8 cellular contexts compared by ENCODE assay signal in genomic region chr11:60952742-60953170, GRCh38. TPM values are rescaled to one million over a fixed set of nuclear protein-coding genes. Genes with fewer than 3 reads are reported as not detected.
DNase-seq lines count a peak whose midpoint lies in the region; ATAC-seq and TF ChIP-seq lines count a peak whose summit lies in the region.

No MANE protein-coding gene starts in this region.

- peak overlapping the region; percentile 42 for H3K4me3 ChIP-seq in iPS-18a (ENCODE audit: low read length)

- no peaks in the 10 kb centered on the region for H3K9me3 ChIP-seq in T-helper 17 cell (ENCODE audit: control insufficient read depth, low read length, poor library complexity, severe bottlenecking)
- no peaks in the 10 kb centered on the region for H3K9me3 ChIP-seq in iPS-18a (ENCODE audit: control insufficient read depth, low read depth, low read length)

- H3K27me3 Mint-ChIP-seq in T-helper 17 cell, result peaks cover 25% of the 10 kb centered on the region
- H3K27me3 Mint-ChIP-seq in stimulated activated naive CD8-positive, alpha-beta T cell treated with anti-CD3 and anti-CD28 coated beads, Interleukin-15, amount 100 ng/mL, for 72 hours, result peaks cover 8% of the 10 kb centered on the region

- peak overlapping the region; percentile 86 for H3K4me3 Mint-ChIP-seq in T-helper 17 cell
- H3K4me3 Mint-ChIP-seq in stimulated activated naive CD8-positive, alpha-beta T cell treated with anti-CD3 and anti-CD28 coated beads, Interleukin-15, amount 100 ng/mL, for 72 hours, result peak overlapping the region; percentile 83 to 87

- DNase-seq in T-helper 17 cell, result no peak
- no peak for DNase-seq in stimulated activated naive CD8-positive, alpha-beta T cell treated with anti-CD3 and anti-CD28 coated beads, Interleukin-15, amount 100 ng/mL, for 72 hours
- DNase-seq in GM19240 (ENCODE audit: insufficient read length, low spot score), result no peak
- no peak for DNase-seq in NCI-H2081 (lab: John Stamatoyannopoulos, UW)
- DNase-seq in AG20443 (ENCODE audit: low spot score), result no peak

- no peak overlapping the region for H3K9ac ChIP-seq in iPS-18a (ENCODE audit: low read length)

- TF ChIP-seq POLR2A in GM19193 (IDR thresholded peaks at IDR 0.05; ENCODE audit: extremely low read depth, insufficient read depth, insufficient read length), result peak; percentile 17

- no peaks in the 10 kb centered on the region for H3K36me3 ChIP-seq in iPS-18a (ENCODE audit: control insufficient read depth, low read depth, low read length)

- peaks cover 3% of the 10 kb centered on the region for H3K36me3 Mint-ChIP-seq in T-helper 17 cell (ENCODE audit: low read depth)

- no peak overlapping the region for H3K27ac ChIP-seq in iPS-18a (ENCODE audit: low read length)

- H3K27me3 ChIP-seq in iPS-18a (ENCODE audit: control insufficient read depth, insufficient read depth, low read length), result peaks cover 23% of the 10 kb centered on the region

- H3K9me3 Mint-ChIP-seq in stimulated activated naive CD8-positive, alpha-beta T cell treated with anti-CD3 and anti-CD28 coated beads, Interleukin-15, amount 100 ng/mL, for 72 hours, result no peaks in the 10 kb centered on the region

- H3K4me1 ChIP-seq in iPS-18a (ENCODE audit: control insufficient read depth, low read depth, low read length), result peaks cover 4% of the 10 kb centered on the region

- peaks cover 20% of the 10 kb centered on the region for H3K4me1 Mint-ChIP-seq in T-helper 17 cell
- H3K4me1 Mint-ChIP-seq in stimulated activated naive CD8-positive, alpha-beta T cell treated with anti-CD3 and anti-CD28 coated beads, Interleukin-15, amount 100 ng/mL, for 72 hours, result peaks cover 34% of the 10 kb centered on the region

- ATAC-seq in T-helper 17 cell, result no peak
- no peak for ATAC-seq in stimulated activated naive CD8-positive, alpha-beta T cell treated with anti-CD3 and anti-CD28 coated beads, Interleukin-15, amount 100 ng/mL, for 72 hours
- no peak for ATAC-seq in GM21423 (IDR thresholded peaks at IDR 0.05; ENCODE audit: unreplicated experiment)

- H3K27ac Mint-ChIP-seq in T-helper 17 cell, result peak overlapping the region; percentile 78
- peak overlapping the region in 1 of 2 donors; percentile 81 for H3K27ac Mint-ChIP-seq in stimulated activated naive CD8-positive, alpha-beta T cell treated with anti-CD3 and anti-CD28 coated beads, Interleukin-15, amount 100 ng/mL, for 72 hours

RNA-seq across cellular contexts. Expression of gene SLC15A3, which starts 0.8 kb away (rescaled TPM):
- total RNA-seq in T-helper 17 cell, result 10 to 100 TPM in 1 of 2 donors, 1 to 10 TPM in 1; 3.5 to 11.2 TPM

RNA-seq across cellular contexts. Expression of gene CD6, which starts 18.7 kb away (rescaled TPM):
- 100 to 1,000 TPM; 533 to 568 TPM for total RNA-seq in T-helper 17 cell

RNA-seq across cellular contexts. Expression of gene TMEM132A, which starts 28.5 kb away (rescaled TPM):
- total RNA-seq in T-helper 17 cell, result not detected

RNA-seq across cellular contexts. Expression of gene TMEM109, which starts 38.8 kb away (rescaled TPM):
- total RNA-seq in T-helper 17 cell, result 10 to 100 TPM; 42.8 to 52.7 TPM

RNA-seq across cellular contexts. Expression of gene PRPF19, which starts 46.4 kb away (rescaled TPM):
- total RNA-seq in T-helper 17 cell, result 10 to 100 TPM; 66.7 to 87.5 TPM
